In genomic region chr11:22680628-22681027, GRCh38 we compare ENCODE assay signal across 18 cellular contexts. TPM values are rescaled to one million over a fixed set of nuclear protein-coding genes. Genes with fewer than 3 reads are reported as not detected.
DNase-seq lines count a peak whose midpoint lies in the region; ATAC-seq, FAIRE-seq and TF ChIP-seq lines count a peak whose summit lies in the region.
"Had no signal": no experiment of that assay in that cellular context is flagged by ENCODE, and none has a peak within 500 bp of the region (broad histone marks: within the 10 kb centered on the region; RNA-seq: fewer than 3 reads in every experiment).

No MANE protein-coding gene starts in this region.

- no peak for TF ChIP-seq POLR2A in GM12892 (IDR thresholded peaks at IDR 0.05; ENCODE audit: low read depth, low read length)

- H3K9me3 ChIP-seq in aorta (ENCODE audit: control insufficient read depth, low read length) = no peaks in the 10 kb centered on the region
- H3K9me3 ChIP-seq: MG63 had no signal

- H3K9me3 Mint-ChIP-seq in type B pancreatic cell = no peaks in the 10 kb centered on the region
- H3K9me3 Mint-ChIP-seq in stimulated activated naive CD8-positive, alpha-beta T cell treated with anti-CD3 and anti-CD28 coated beads, Interleukin-15, amount 100 ng/mL, for 72 hours = no peaks in the 10 kb centered on the region

- peak; percentile 69 for FAIRE-seq in GM12892 (lab: Jason Lieb, UNC)

- H3K4me1 ChIP-seq in aorta (ENCODE audit: control insufficient read depth in 1 of 2, insufficient read depth in 2 of 2, low read length in 2 of 2) = no peaks in the 10 kb centered on the region

- 64% methylated on average over 2 of the region's 2 CpGs for whole genome bisulfite sequencing in aorta, 2 donors

- H3K36me3 ChIP-seq in aorta (ENCODE audit: control insufficient read depth in 1 of 2, insufficient read depth in 2 of 2, low read length in 1 of 2) = no peaks in the 10 kb centered on the region
- H3K36me3 ChIP-seq: MG63 had no signal

- peak overlapping the region; percentile 42 for H3K27ac Mint-ChIP-seq in type B pancreatic cell
- no peak overlapping the region for H3K27ac Mint-ChIP-seq in stimulated activated naive CD8-positive, alpha-beta T cell treated with anti-CD3 and anti-CD28 coated beads, Interleukin-15, amount 100 ng/mL, for 72 hours
- H3K27ac Mint-ChIP-seq: CD14-positive monocyte had no signal

- H3K27ac ChIP-seq in aorta (ENCODE audit: low read depth in 1 of 2, low read length in 2 of 2) = no peak overlapping the region

- no peaks in the 10 kb centered on the region for H3K4me1 Mint-ChIP-seq in type B pancreatic cell (ENCODE audit: unreplicated experiment)
- no peaks in the 10 kb centered on the region for H3K4me1 Mint-ChIP-seq in stimulated activated naive CD8-positive, alpha-beta T cell treated with anti-CD3 and anti-CD28 coated beads, Interleukin-15, amount 100 ng/mL, for 72 hours

- DNase-seq in GM12892 (ENCODE audit: insufficient read length) (no peak), NCI-H69 (lab: John Stamatoyannopoulos, UW) (peak; percentile 44), left lobe of liver (ENCODE audit: low spot score) (peak; percentile 56), type B pancreatic cell (ENCODE audit: extremely low spot score, unreplicated experiment) (no peak), aorta (no peak)
- DNase-seq in activated CD4-positive, alpha-beta T cell treated with anti-CD3 and anti-CD28 coated beads for 1 hour = no peak
- DNase-seq in stimulated activated naive CD8-positive, alpha-beta T cell treated with anti-CD3 and anti-CD28 coated beads, Interleukin-15, amount 100 ng/mL, for 72 hours = no peak
- DNase-seq: DMS79 treated with DMSO at 0.1 percent for 48 hours; GOT3; IMR-90; MG63; NCI-H1092 treated with DMSO at 0.1 percent for 48 hours; NCI-H2107; NK-92 treated with Interleukin-12 subunit alpha and Interleukin-12 subunit beta, amount 100 ng/mL, for 24 hours; OCI-M1; SIG-M5 had no signal

- ATAC-seq in left lobe of liver (peak; percentile 74), aorta (ENCODE audit: low FRiP score) (no peak)
- no peak for ATAC-seq in stimulated activated naive CD8-positive, alpha-beta T cell treated with anti-CD3 and anti-CD28 coated beads, Interleukin-15, amount 100 ng/mL, for 72 hours

- no peaks in the 10 kb centered on the region for H3K27me3 Mint-ChIP-seq in type B pancreatic cell
- peaks cover 9% of the 10 kb centered on the region for H3K27me3 Mint-ChIP-seq in stimulated activated naive CD8-positive, alpha-beta T cell treated with anti-CD3 and anti-CD28 coated beads, Interleukin-15, amount 100 ng/mL, for 72 hours

- no peaks in the 10 kb centered on the region for H3K36me3 Mint-ChIP-seq in type B pancreatic cell
- H3K36me3 Mint-ChIP-seq: CD14-positive monocyte had no signal

- peak overlapping the region; percentile 17 for H3K4me3 Mint-ChIP-seq in type B pancreatic cell
- H3K4me3 Mint-ChIP-seq in stimulated activated naive CD8-positive, alpha-beta T cell treated with anti-CD3 and anti-CD28 coated beads, Interleukin-15, amount 100 ng/mL, for 72 hours = no peak overlapping the region
- H3K4me3 Mint-ChIP-seq: CD14-positive monocyte had no signal

- H3K27me3 ChIP-seq in aorta (ENCODE audit: control insufficient read depth in 1 of 2, insufficient read depth in 2 of 2, low read length in 1 of 2) = no peaks in the 10 kb centered on the region
- H3K27me3 ChIP-seq: MG63 had no signal

- no peak overlapping the region for H3K4me3 ChIP-seq in aorta (ENCODE audit: low read length in 2 of 2)
- H3K4me3 ChIP-seq: MG63 had no signal

- TF ChIP-seq CTCF in type B pancreatic cell (conservative IDR thresholded peaks at IDR 0.05) = no peak

- intact Hi-C loops in aorta (cut with DNase I) = no loop called here

RNA-seq across cellular contexts. Expression of gene GAS2, which starts 14.2 kb away (rescaled TPM):
- 0.30 TPM for polyA plus RNA-seq in GM12892 (2012; ENCODE audit: missing spikeins)
- total RNA-seq in left lobe of liver (34.2 TPM), type B pancreatic cell (ENCODE audit: low replicate concordance) (8.9 and 15.6 TPM in 2 replicates), aorta (1 to 10 TPM in 1 of 2 donors, under 1 TPM in 1; 0.52 to 2.1 TPM)
- 1 to 10 TPM in 1 of 2 donors, under 1 TPM in 1; 0.18 to 1.8 TPM for polyA plus RNA-seq in aorta
- total RNA-seq: G401 had no signal

RNA-seq across cellular contexts. Expression of gene FANCF, which starts 55.0 kb away (rescaled TPM):
- polyA plus RNA-seq in GM12892 (2012; ENCODE audit: missing spikeins) = 7.1 TPM
- total RNA-seq in left lobe of liver (4.3 TPM), type B pancreatic cell (ENCODE audit: low replicate concordance) (22.5 and 23.2 TPM in 2 replicates), aorta (1 to 10 TPM; 3.0 to 5.8 TPM)
- 1 to 10 TPM; 3.2 to 4.6 TPM for polyA plus RNA-seq in aorta

Comparison
In these comparisons a context has a peak if more than half of its experiments do, and no peak if none do; other contexts are left out.
1. DNase-seq: peak in NCI-H69 (single experiment) and left lobe of liver (single experiment); none in GM12892 (single experiment), type B pancreatic cell (single experiment), activated CD4-positive, alpha-beta T cell treated with anti-CD3 and anti-CD28 coated beads for 1 hour (single experiment), stimulated activated naive CD8-positive, alpha-beta T cell treated with anti-CD3 and anti-CD28 coated beads, Interleukin-15, amount 100 ng/mL, for 72 hours (0 of 2) and aorta (0 of 2).